Comparison of ENCODE assay signal across 30 cellular contexts in genomic region chr7:118218413-118219156, GRCh38. TPM values are rescaled to one million over a fixed set of nuclear protein-coding genes. Genes with fewer than 3 reads are reported as not detected.
"Had no signal": no experiment of that assay in that cellular context is flagged by ENCODE, and none has a peak within 500 bp of the region (broad histone marks: within the 10 kb centered on the region; RNA-seq: fewer than 3 reads in every experiment).

No MANE protein-coding gene starts in this region.

- H3K27me3 ChIP-seq: breast epithelium, Peyer's patch, SJCRH30 had no signal

- H3K4me1 ChIP-seq: breast epithelium, SJCRH30 had no signal

- H3K4me2 ChIP-seq: KMS-11 had no signal

- ATAC-seq: activated T-cell treated with anti-CD3 and anti-CD28 coated beads, Interleukin-2, amount 50 U/mL, for 72 hours; SK-N-SH treated with all-trans-retinoic acid at 6 μM for 48 hours had no signal

- H3K36me3 ChIP-seq: breast epithelium, Peyer's patch, SJCRH30 had no signal

- DNase-seq: activated B cell treated with CpG ODN at 0.5 μM for 24 hours; activated CD4-positive, alpha-beta memory T cell treated with anti-CD3 and anti-CD28 coated beads, Interleukin-2, amount 10 ng/mL, durations not matched to agents 7 days and 5 days; activated CD4-positive, alpha-beta T cell treated with anti-CD3 and anti-CD28 coated beads, Interleukin-2, amount 10 ng/mL, durations not matched to agents 7 days and 5 days; activated gamma-delta T cell treated with Interleukin-2 at 50 U/mL for 16 hours; activated naive CD4-positive, alpha-beta T cell treated with anti-CD3 and anti-CD28 coated beads, Interleukin-2, amount 10 ng/mL, durations not matched to agents 7 days and 5 days; activated naive CD8-positive, alpha-beta T cell treated with anti-CD3 and anti-CD28 coated beads for 36 hours; activated T-cell treated with anti-CD3 and anti-CD28 coated beads for 4 hours; activated T-cell treated with anti-CD3 and anti-CD28 coated beads, Interleukin-2, amount 50 U/mL, for 72 hours; aorta; caudate nucleus; NCI-H1092 treated with DMSO at 0.1 percent for 48 hours; NCI-H1436; NCI-H1694 treated with DMSO at 0.1 percent for 48 hours; NCI-H2029 treated with DMSO at 0.1 percent for 48 hours; NCI-H345; NCI-H510A treated with DMSO at 0.1 percent for 48 hours; NCI-H69; NK-92 treated with Interleukin-12 subunit alpha and Interleukin-12 subunit beta, amount 100 ng/mL, for 24 hours; Peyer's patch; Right ventricle myocardium superior; SJCRH30; SW 1271 had no signal

- H3K9me3 ChIP-seq: breast epithelium, Peyer's patch, SJCRH30 had no signal

- H3K9ac ChIP-seq: KMS-11 had no signal

- H3K27ac ChIP-seq: breast epithelium, KMS-11, Peyer's patch, RWPE1, SJCRH30 had no signal

- H3K4me3 ChIP-seq: breast epithelium, Peyer's patch, SJCRH30 had no signal

RNA-seq across cellular contexts. Expression of gene ANKRD7, which starts 5.9 kb away (rescaled TPM):
- total RNA-seq: activated B cell treated with CpG ODN at 0.5 μM for 24 hours; activated CD4-positive, alpha-beta memory T cell treated with anti-CD3 and anti-CD28 coated beads, Interleukin-2, amount 10 ng/mL, durations not matched to agents 7 days and 5 days; activated CD4-positive, alpha-beta T cell treated with anti-CD3 and anti-CD28 coated beads, Interleukin-2, amount 10 ng/mL, durations not matched to agents 7 days and 5 days; activated T-helper 2 cell treated with anti-CD3 and anti-CD28 coated beads, Interferon-gamma antibody, Interleukin-2, Interleukin-4, amounts not matched to agents 10 μg/mL and 5 μg/mL and 100 μg/mL, durations not matched to agents 14 hours and 24 hours and 36 hours; MCF 10A; Peyer's patch; T-helper 1 cell treated with Interleukin-12 subunit alpha and Interleukin-12 subunit beta and Interleukin-4 antibody, amounts not matched to agents 30 ng/mL and 1 ng/mL, for 36 hours had no signal
- polyA plus RNA-seq: IgD-negative memory B cell had no signal
